35 cellular contexts compared by ENCODE assay signal in genomic region chr2:166140922-166141321, GRCh38. TPM values are rescaled to one million over a fixed set of nuclear protein-coding genes. Genes with fewer than 3 reads are reported as not detected.
"Had no signal": no experiment of that assay in that cellular context is flagged by ENCODE, and none has a peak within 500 bp of the region (broad histone marks: within the 10 kb centered on the region; RNA-seq: fewer than 3 reads in every experiment).

No MANE protein-coding gene starts in this region.

- H3K4me1 Mint-ChIP-seq: activated CD4-positive, alpha-beta T cell treated with anti-CD3 and anti-CD28 coated beads for 36 hours; activated CD8-positive, alpha-beta memory T cell treated with anti-CD3 and anti-CD28 coated beads, Interleukin-2, amount 10 ng/mL, durations not matched to agents 7 days and 5 days; activated naive CD4-positive, alpha-beta T cell treated with anti-CD3 and anti-CD28 coated beads, Interleukin-2, amount 10 ng/mL, durations not matched to agents 7 days and 5 days; activated naive CD8-positive, alpha-beta T cell treated with anti-CD3 and anti-CD28 coated beads, Interleukin-2, amount 50 U/mL, for 24 hours; brain had no signal

- H2AFZ ChIP-seq: PC-9 had no signal

- ATAC-seq: activated CD4-positive, alpha-beta T cell treated with anti-CD3 and anti-CD28 coated beads for 36 hours; activated CD4-positive, CD25-positive, alpha-beta regulatory T cell treated with anti-CD3 and anti-CD28 coated beads, Interleukin-2, amount 50 U/mL, for 24 hours; activated CD8-positive, alpha-beta memory T cell treated with anti-CD3 and anti-CD28 coated beads, Interleukin-2, amount 10 ng/mL, durations not matched to agents 7 days and 5 days; activated naive CD8-positive, alpha-beta T cell treated with anti-CD3 and anti-CD28 coated beads, Interleukin-2, amount 50 U/mL, for 24 hours had no signal

- DNase-seq: activated CD4-positive, alpha-beta memory T cell treated with anti-CD3 and anti-CD28 coated beads for 36 hours; activated CD4-positive, alpha-beta T cell treated with anti-CD3 and anti-CD28 coated beads for 36 hours; activated CD4-positive, alpha-beta T cell treated with anti-CD3 and anti-CD28 coated beads, Interleukin-2, amount 50 U/mL, for 1 hour; activated CD8-positive, alpha-beta memory T cell treated with anti-CD3 and anti-CD28 coated beads for 24 hours; activated CD8-positive, alpha-beta memory T cell treated with anti-CD3 and anti-CD28 coated beads, Interleukin-2, amount 10 ng/mL, durations not matched to agents 7 days and 5 days; activated CD8-positive, alpha-beta memory T cell treated with anti-CD3 and anti-CD28 coated beads, Interleukin-2, amount 50 U/mL, for 48 hours; activated effector memory CD4-positive, alpha-beta T cell treated with Interleukin-2 at 50 U/mL for 16 hours; activated naive CD4-positive, alpha-beta T cell treated with anti-CD3 and anti-CD28 coated beads, Interleukin-2, amount 10 ng/mL, durations not matched to agents 7 days and 5 days; activated naive CD8-positive, alpha-beta T cell treated with anti-CD3 and anti-CD28 coated beads, Interleukin-2, amount 50 U/mL, for 24 hours; activated T-cell treated with anti-CD3 and anti-CD28 coated beads, Interleukin-2, amount 50 U/mL, for 48 hours; anterior cingulate cortex; central memory CD4-positive, alpha-beta T cell; KG1; MM.1S; MV-4-11; NCI-H1092; NCI-H1436 treated with DMSO at 0.1 percent for 48 hours; NCI-H1694 treated with DMSO at 0.1 percent for 48 hours; NCI-H2029; NCI-H2171 treated with DMSO at 0.1 percent for 48 hours; NCI-H226; NCI-H446 treated with DMSO at 0.1 percent for 48 hours; NCI-H524; NCI-H748 treated with DMSO at 0.1 percent for 48 hours; PC-9; Right ventricle myocardium superior; SW 1271; T-helper 1 cell; T-helper 2 cell; T-helper 9 cell had no signal

- H3K9me3 Mint-ChIP-seq: activated naive CD4-positive, alpha-beta T cell treated with anti-CD3 and anti-CD28 coated beads, Interleukin-2, amount 10 ng/mL, durations not matched to agents 7 days and 5 days; activated naive CD8-positive, alpha-beta T cell treated with anti-CD3 and anti-CD28 coated beads, Interleukin-2, amount 50 U/mL, for 24 hours had no signal

- H3K27me3 Mint-ChIP-seq: activated naive CD4-positive, alpha-beta T cell treated with anti-CD3 and anti-CD28 coated beads, Interleukin-2, amount 10 ng/mL, durations not matched to agents 7 days and 5 days; activated naive CD8-positive, alpha-beta T cell treated with anti-CD3 and anti-CD28 coated beads, Interleukin-2, amount 50 U/mL, for 24 hours; brain had no signal

- H3K4me3 ChIP-seq: PC-9 had no signal

- H3K36me3 Mint-ChIP-seq: activated CD4-positive, alpha-beta memory T cell treated with anti-CD3 and anti-CD28 coated beads for 36 hours; activated CD8-positive, alpha-beta memory T cell treated with anti-CD3 and anti-CD28 coated beads, Interleukin-2, amount 10 ng/mL, durations not matched to agents 7 days and 5 days; activated naive CD4-positive, alpha-beta T cell treated with anti-CD3 and anti-CD28 coated beads, Interleukin-2, amount 10 ng/mL, durations not matched to agents 7 days and 5 days; activated naive CD8-positive, alpha-beta T cell; brain had no signal

- H3K27ac Mint-ChIP-seq: activated CD4-positive, alpha-beta memory T cell treated with anti-CD3 and anti-CD28 coated beads for 36 hours; activated CD4-positive, alpha-beta T cell treated with anti-CD3 and anti-CD28 coated beads for 36 hours; activated CD8-positive, alpha-beta memory T cell treated with anti-CD3 and anti-CD28 coated beads, Interleukin-2, amount 10 ng/mL, durations not matched to agents 7 days and 5 days; activated naive CD4-positive, alpha-beta T cell treated with anti-CD3 and anti-CD28 coated beads, Interleukin-2, amount 10 ng/mL, durations not matched to agents 7 days and 5 days; activated naive CD8-positive, alpha-beta T cell; activated naive CD8-positive, alpha-beta T cell treated with anti-CD3 and anti-CD28 coated beads, Interleukin-2, amount 50 U/mL, for 24 hours had no signal

- H3K4me2 ChIP-seq: PC-9 had no signal

- H3K4me3 Mint-ChIP-seq: activated CD4-positive, alpha-beta memory T cell treated with anti-CD3 and anti-CD28 coated beads for 36 hours; activated CD4-positive, alpha-beta T cell treated with anti-CD3 and anti-CD28 coated beads for 36 hours; activated CD8-positive, alpha-beta memory T cell treated with anti-CD3 and anti-CD28 coated beads, Interleukin-2, amount 10 ng/mL, durations not matched to agents 7 days and 5 days; activated naive CD4-positive, alpha-beta T cell treated with anti-CD3 and anti-CD28 coated beads, Interleukin-2, amount 10 ng/mL, durations not matched to agents 7 days and 5 days; activated naive CD8-positive, alpha-beta T cell; activated naive CD8-positive, alpha-beta T cell treated with anti-CD3 and anti-CD28 coated beads, Interleukin-2, amount 50 U/mL, for 24 hours had no signal

- H3K27ac ChIP-seq: PC-9 had no signal

RNA-seq across cellular contexts. Expression of gene SCN1A, which starts 13.1 kb away (rescaled TPM):
- total RNA-seq: activated CD4-positive, alpha-beta memory T cell treated with anti-CD3 and anti-CD28 coated beads for 36 hours; activated CD4-positive, alpha-beta T cell treated with anti-CD3 and anti-CD28 coated beads for 36 hours; activated CD8-positive, alpha-beta memory T cell treated with anti-CD3 and anti-CD28 coated beads, Interleukin-2, amount 10 ng/mL, durations not matched to agents 7 days and 5 days; bronchial epithelial cell; OCI-LY7; PC-9 had no signal
